Comparison of ENCODE assay signal across 39 cellular contexts in the genomic region with DNA sequence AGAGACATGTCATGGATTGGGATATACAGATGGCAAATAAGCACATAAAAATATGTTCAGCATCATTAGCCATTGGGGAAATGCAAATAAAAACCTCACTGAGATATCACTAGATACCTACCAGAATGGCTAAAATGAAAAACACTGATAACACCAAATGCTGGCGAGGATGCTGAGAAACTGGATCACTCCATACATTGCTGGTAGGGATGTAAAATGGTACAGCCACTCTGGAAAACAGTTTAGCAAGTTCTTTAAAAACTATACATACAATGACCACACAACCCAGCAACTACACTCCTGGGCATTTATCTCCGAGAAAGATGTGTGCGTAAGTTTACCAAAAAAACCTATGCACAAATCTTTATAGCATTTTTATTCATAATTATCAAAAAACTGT. TPM values are rescaled to one million over a fixed set of nuclear protein-coding genes. Genes with fewer than 3 reads are reported as not detected.
"Had no signal": no experiment of that assay in that cellular context is flagged by ENCODE, and none has a peak within 500 bp of the region (broad histone marks: within the 10 kb centered on the region; RNA-seq: fewer than 3 reads in every experiment).

No MANE protein-coding gene starts in this region.

- H3K4me3 ChIP-seq: adrenal gland, ascending aorta, body of pancreas, breast epithelium, cardiac muscle cell had no signal

- FAIRE-seq: astrocyte, bronchial epithelial cell, colon had no signal

- H3K27ac ChIP-seq: adrenal gland, ascending aorta, body of pancreas, brain microvascular endothelial cell, breast epithelium, cardiac muscle cell had no signal

- H3K27ac Mint-ChIP-seq: activated naive CD4-positive, alpha-beta T cell treated with anti-CD3 and anti-CD28 coated beads for 36 hours; activated naive CD4-positive, alpha-beta T cell treated with anti-CD3 and anti-CD28 coated beads, Interleukin-2, amount 10 ng/mL, durations not matched to agents 7 days and 5 days; activated naive CD4-positive, alpha-beta T cell treated with anti-CD3 and anti-CD28 coated beads, Interleukin-2, amount 50 U/mL, for 24 hours; activated naive CD4-positive, alpha-beta T cell treated with anti-CD3 and anti-CD28 coated beads, Interleukin-2, amount 50 U/mL, for 72 hours; activated naive CD8-positive, alpha-beta T cell; activated naive CD8-positive, alpha-beta T cell treated with anti-CD3 and anti-CD28 coated beads for 36 hours; activated naive CD8-positive, alpha-beta T cell treated with anti-CD3 and anti-CD28 coated beads, Interleukin-2, amount 10 ng/mL, durations not matched to agents 7 days and 5 days; activated naive CD8-positive, alpha-beta T cell treated with anti-CD3 and anti-CD28 coated beads, Interleukin-2, amount 50 U/mL, for 24 hours; activated T-cell treated with anti-CD3 and anti-CD28 coated beads, Interleukin-2, amount 50 U/mL, for 72 hours; activated T-helper 1 cell treated with anti-CD3 and anti-CD28 coated beads, Interleukin-12 subunit alpha, Interleukin-12 subunit beta, Interleukin-2, Interleukin-4 antibody, amounts not matched to agents 30 ng/mL and 10 ng/mL and 1 ng/mL, durations not matched to agents 14 hours and 24 hours and 36 hours; activated T-helper 17 cell treated with anti-CD3 and anti-CD28 coated beads, Interleukin-2, amount 50 U/mL, for 72 hours; activated T-helper 2 cell treated with anti-CD3 and anti-CD28 coated beads, Interferon-gamma antibody, Interleukin-2, Interleukin-4, amounts not matched to agents 10 μg/mL and 5 μg/mL and 100 μg/mL, durations not matched to agents 14 hours and 24 hours and 36 hours; brain had no signal

- H3K9me3 ChIP-seq: adrenal gland, body of pancreas, breast epithelium had no signal

- H3K36me3 ChIP-seq: adrenal gland, ascending aorta, brain microvascular endothelial cell, breast epithelium, cardiac muscle cell had no signal

- H3K27me3 ChIP-seq: adrenal gland, ascending aorta, body of pancreas, brain microvascular endothelial cell, breast epithelium, cardiac muscle cell had no signal

- DNase-seq: activated effector memory CD4-positive, alpha-beta T cell treated with anti-CD3 and anti-CD28 coated beads, Interleukin-2, amount 50 U/mL, for 16 hours; activated effector memory CD4-positive, alpha-beta T cell treated with Interleukin-2 at 50 U/mL for 16 hours; activated gamma-delta T cell; activated gamma-delta T cell treated with Interleukin-2 at 50 U/mL for 16 hours; activated naive CD4-positive, alpha-beta T cell; activated naive CD4-positive, alpha-beta T cell treated with anti-CD3 and anti-CD28 coated beads for 36 hours; activated naive CD4-positive, alpha-beta T cell treated with anti-CD3 and anti-CD28 coated beads, Interleukin-2, amount 10 ng/mL, durations not matched to agents 7 days and 5 days; activated naive CD4-positive, alpha-beta T cell treated with anti-CD3 and anti-CD28 coated beads, Interleukin-2, amount 50 U/mL, for 16 hours; activated naive CD4-positive, alpha-beta T cell treated with Interleukin-2 at 50 U/mL for 16 hours; activated naive CD8-positive, alpha-beta T cell treated with anti-CD3 and anti-CD28 coated beads for 36 hours; activated naive CD8-positive, alpha-beta T cell treated with anti-CD3 and anti-CD28 coated beads, Interleukin-2, amount 10 ng/mL, durations not matched to agents 7 days and 5 days; activated naive CD8-positive, alpha-beta T cell treated with anti-CD3 and anti-CD28 coated beads, Interleukin-2, amount 50 U/mL, for 24 hours; activated T-cell treated with anti-CD3 and anti-CD28 coated beads, Interleukin-2, amount 50 U/mL, for 4 hours; activated T-cell treated with anti-CD3 and anti-CD28 coated beads, Interleukin-2, amount 50 U/mL, for 48 hours; activated T-cell treated with anti-CD3 and anti-CD28 coated beads, Interleukin-2, amount 50 U/mL, for 72 hours; adrenal gland; amniotic stem cell; amygdala; anterior cingulate cortex; aorta; body of pancreas; brain microvascular endothelial cell; caudate nucleus; central memory CD4-positive, alpha-beta T cell; cerebellar nuclear complex had no signal

- ATAC-seq: activated naive CD4-positive, alpha-beta T cell treated with anti-CD3 and anti-CD28 coated beads, Interleukin-2, amount 50 U/mL, for 72 hours; activated naive CD8-positive, alpha-beta T cell treated with anti-CD3 and anti-CD28 coated beads, Interleukin-2, amount 50 U/mL, for 24 hours; activated T-cell treated with anti-CD3 and anti-CD28 coated beads, Interleukin-2, amount 50 U/mL, for 4 hours; activated T-cell treated with anti-CD3 and anti-CD28 coated beads, Interleukin-2, amount 50 U/mL, for 72 hours; activated T-helper 17 cell treated with anti-CD3 and anti-CD28 coated beads, Interleukin-2, amount 50 U/mL, for 72 hours; body of pancreas had no signal

- H3K4me1 Mint-ChIP-seq: activated naive CD4-positive, alpha-beta T cell treated with anti-CD3 and anti-CD28 coated beads, Interleukin-2, amount 10 ng/mL, durations not matched to agents 7 days and 5 days had no signal

- H3K4me3 Mint-ChIP-seq: activated naive CD4-positive, alpha-beta T cell treated with anti-CD3 and anti-CD28 coated beads for 36 hours; activated naive CD4-positive, alpha-beta T cell treated with anti-CD3 and anti-CD28 coated beads, Interleukin-2, amount 10 ng/mL, durations not matched to agents 7 days and 5 days; activated naive CD4-positive, alpha-beta T cell treated with anti-CD3 and anti-CD28 coated beads, Interleukin-2, amount 50 U/mL, for 24 hours; activated naive CD8-positive, alpha-beta T cell; activated naive CD8-positive, alpha-beta T cell treated with anti-CD3 and anti-CD28 coated beads for 36 hours; activated naive CD8-positive, alpha-beta T cell treated with anti-CD3 and anti-CD28 coated beads, Interleukin-2, amount 10 ng/mL, durations not matched to agents 7 days and 5 days; activated naive CD8-positive, alpha-beta T cell treated with anti-CD3 and anti-CD28 coated beads, Interleukin-2, amount 50 U/mL, for 24 hours; activated T-cell treated with anti-CD3 and anti-CD28 coated beads, Interleukin-2, amount 50 U/mL, for 4 hours; activated T-cell treated with anti-CD3 and anti-CD28 coated beads, Interleukin-2, amount 50 U/mL, for 72 hours; activated T-helper 1 cell treated with anti-CD3 and anti-CD28 coated beads, Interleukin-12 subunit alpha, Interleukin-12 subunit beta, Interleukin-2, Interleukin-4 antibody, amounts not matched to agents 30 ng/mL and 10 ng/mL and 1 ng/mL, durations not matched to agents 14 hours and 24 hours and 36 hours; activated T-helper 17 cell treated with anti-CD3 and anti-CD28 coated beads, Interleukin-2, amount 50 U/mL, for 72 hours; brain; central memory CD8-positive, alpha-beta T cell had no signal

- H3K4me1 ChIP-seq: body of pancreas, breast epithelium had no signal

- H3K27me3 Mint-ChIP-seq: activated naive CD4-positive, alpha-beta T cell treated with anti-CD3 and anti-CD28 coated beads, Interleukin-2, amount 10 ng/mL, durations not matched to agents 7 days and 5 days; activated naive CD4-positive, alpha-beta T cell treated with anti-CD3 and anti-CD28 coated beads, Interleukin-2, amount 50 U/mL, for 24 hours; activated naive CD8-positive, alpha-beta T cell; activated naive CD8-positive, alpha-beta T cell treated with anti-CD3 and anti-CD28 coated beads for 36 hours; activated naive CD8-positive, alpha-beta T cell treated with anti-CD3 and anti-CD28 coated beads, Interleukin-2, amount 10 ng/mL, durations not matched to agents 7 days and 5 days; activated naive CD8-positive, alpha-beta T cell treated with anti-CD3 and anti-CD28 coated beads, Interleukin-2, amount 50 U/mL, for 24 hours; activated T-helper 17 cell treated with anti-CD3 and anti-CD28 coated beads, Interleukin-2, amount 50 U/mL, for 72 hours; brain; central memory CD8-positive, alpha-beta T cell had no signal

- H3K9me3 Mint-ChIP-seq: activated naive CD4-positive, alpha-beta T cell treated with anti-CD3 and anti-CD28 coated beads, Interleukin-2, amount 10 ng/mL, durations not matched to agents 7 days and 5 days; activated naive CD4-positive, alpha-beta T cell treated with anti-CD3 and anti-CD28 coated beads, Interleukin-2, amount 50 U/mL, for 24 hours; activated naive CD4-positive, alpha-beta T cell treated with anti-CD3 and anti-CD28 coated beads, Interleukin-2, amount 50 U/mL, for 72 hours; activated T-cell treated with anti-CD3 and anti-CD28 coated beads, Interleukin-2, amount 50 U/mL, for 4 hours; activated T-cell treated with anti-CD3 and anti-CD28 coated beads, Interleukin-2, amount 50 U/mL, for 72 hours; activated T-helper 1 cell treated with anti-CD3 and anti-CD28 coated beads, Interleukin-12 subunit alpha, Interleukin-12 subunit beta, Interleukin-2, Interleukin-4 antibody, amounts not matched to agents 30 ng/mL and 10 ng/mL and 1 ng/mL, durations not matched to agents 14 hours and 24 hours and 36 hours; activated T-helper 17 cell treated with anti-CD3 and anti-CD28 coated beads, Interleukin-2, amount 50 U/mL, for 72 hours; activated T-helper 2 cell treated with anti-CD3 and anti-CD28 coated beads, Interferon-gamma antibody, Interleukin-2, Interleukin-4, amounts not matched to agents 10 μg/mL and 5 μg/mL and 100 μg/mL, durations not matched to agents 14 hours and 24 hours and 36 hours; central memory CD8-positive, alpha-beta T cell had no signal

RNA-seq across cellular contexts. Expression of a gene that starts 14.0 kb away (rescaled TPM):
- total RNA-seq: ascending aorta had no signal
